ENCODE assay signal across 21 cellular contexts in the genomic region with DNA sequence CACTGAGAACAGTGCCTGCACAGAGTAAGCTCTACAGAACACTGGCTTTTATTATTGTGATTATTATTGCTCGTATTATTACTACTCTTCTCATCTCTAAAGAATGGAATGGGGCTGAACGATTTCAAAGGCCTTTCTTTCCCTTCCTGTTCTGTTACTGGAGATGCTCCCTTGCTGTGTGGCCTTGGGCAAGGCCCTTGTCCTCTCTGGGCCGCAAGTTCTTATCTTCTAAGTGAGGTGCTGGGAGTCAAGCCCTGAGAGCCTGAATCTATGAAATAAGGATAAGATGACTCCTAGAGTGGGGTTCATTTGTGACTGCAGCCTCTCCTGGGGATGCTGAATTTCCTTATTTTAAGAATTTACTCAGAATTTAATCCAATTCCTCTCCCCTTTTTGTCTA.
"Had no signal": no experiment of that assay in that cellular context is flagged by ENCODE, and none has a peak within 500 bp of the region (broad histone marks: within the 10 kb centered on the region; RNA-seq: fewer than 3 reads in every experiment).

No MANE protein-coding gene starts in this region.

- DNase-seq: Karpas-422, KG1, MG63, NCI-H1105 treated with DMSO at 0.1 percent for 48 hours, NCI-H1417 treated with DMSO at 0.1 percent for 48 hours, NCI-H146, NCI-H1694 treated with DMSO at 0.1 percent for 48 hours, NCI-H2081, NCI-H2107, NCI-H2227 treated with DMSO at 0.1 percent for 48 hours, NCI-H510A, NCI-H524 treated with DMSO at 0.1 percent for 48 hours, NCI-H69, NCI-H774, RPMI8226, SIG-M5 had no signal

- FAIRE-seq: HTR-8/SVneo, RCC 7860 had no signal

- H3K27me3 ChIP-seq: MG63, SJSA1 had no signal

- H3K27ac ChIP-seq: HL-60, SJSA1, SK-N-MC had no signal

- H3K36me3 ChIP-seq: MG63, SJSA1 had no signal

- H3K4me3 ChIP-seq: MG63, SJSA1, SK-N-MC had no signal
